2 cellular contexts compared by ENCODE assay signal in genomic region chr9:26809795-26810194, GRCh38.
TF ChIP-seq lines count a peak whose summit lies in the region.

No MANE protein-coding gene starts in this region.

TF ChIP-seq in IMR-90, 13 proteins besides CTCF, POLR2A, EP300 and RAD21 (continued from another document):
- TF ChIP-seq USF2 (IDR thresholded peaks at IDR 0.05; ENCODE audit: low read depth, low read length): no peak

TF ChIP-seq in K562, 482 proteins besides CTCF, POLR2A, EP300 and RAD21 (continued from another document):
- no peak for TF ChIP-seq CREB3L1 (IDR thresholded peaks at IDR 0.05; ENCODE audit: borderline replicate concordance, low read depth)
TF ChIP-seq in K562: peak in this region for 4.
